11 cellular contexts compared by ENCODE assay signal in the genomic region with DNA sequence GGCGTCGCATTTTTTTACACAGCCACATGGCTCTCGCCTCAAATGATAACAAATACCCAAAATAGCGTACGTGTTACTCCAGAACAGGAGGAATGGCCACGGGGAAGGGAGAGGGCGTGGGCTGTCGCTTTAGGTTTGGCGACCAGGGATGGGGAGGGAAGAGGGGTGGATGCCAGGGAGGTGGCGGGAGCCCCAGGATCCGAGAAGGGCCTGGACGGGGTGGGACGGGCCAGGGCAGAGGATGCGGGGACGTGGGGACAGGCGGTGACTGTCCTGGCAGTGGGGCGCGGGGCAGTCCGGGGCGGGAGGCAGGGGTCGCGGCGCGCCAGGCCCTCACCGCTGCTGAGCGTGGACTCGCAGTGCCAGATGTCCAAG. TPM values are rescaled to one million over a fixed set of nuclear protein-coding genes. Genes with fewer than 3 reads are reported as not detected.
DNase-seq lines count a peak whose midpoint lies in the region; ATAC-seq and TF ChIP-seq lines count a peak whose summit lies in the region.
"Had no signal": no experiment of that assay in that cellular context is flagged by ENCODE, and none has a peak within 500 bp of the region (broad histone marks: within the 10 kb centered on the region; RNA-seq: fewer than 3 reads in every experiment).

No MANE protein-coding gene starts in this region.

- 0% methylated on average over 24 of the region's 27 CpGs for WGBS in ectodermal cell, 2 experiments

- peaks cover 3% of the 10 kb centered on the region for H3K4me1 Mint-ChIP-seq in activated CD8-positive, alpha-beta memory T cell treated with anti-CD3 and anti-CD28 coated beads, Interleukin-2, amount 10 ng/mL, durations not matched to agents 7 days and 5 days
- peaks cover 34% of the 10 kb centered on the region for H3K4me1 Mint-ChIP-seq in mesothelial cell of epicardium

- peaks cover 15% of the 10 kb centered on the region for H3K27me3 Mint-ChIP-seq in activated CD8-positive, alpha-beta memory T cell treated with anti-CD3 and anti-CD28 coated beads, Interleukin-2, amount 10 ng/mL, durations not matched to agents 7 days and 5 days
- peaks cover 46% of the 10 kb centered on the region for H3K27me3 Mint-ChIP-seq in mesothelial cell of epicardium (ENCODE audit: low read depth)

- H3K4me3 ChIP-seq in ectodermal cell (ENCODE audit: insufficient read depth, low read depth, low read length): peak overlapping the region; percentile 59
- H3K4me3 ChIP-seq: BLaER1 treated with 17β-estradiol and CSF1 and Interleukin-3, amounts not matched to agents 10 nM and 100 nM had no signal

- H3K27me3 ChIP-seq in ectodermal cell (ENCODE audit: control insufficient read depth, insufficient read depth, low read length, poor library complexity, severe bottlenecking): no peaks in the 10 kb centered on the region

- no peaks in the 10 kb centered on the region for H3K4me1 ChIP-seq in ectodermal cell (ENCODE audit: control insufficient read depth, insufficient read depth, low read length)
- H3K4me1 ChIP-seq: BLaER1 treated with 17β-estradiol and CSF1 and Interleukin-3, amounts not matched to agents 10 nM and 100 nM had no signal

- DNase-seq in activated CD8-positive, alpha-beta memory T cell treated with anti-CD3 and anti-CD28 coated beads, Interleukin-2, amount 10 ng/mL, durations not matched to agents 7 days and 5 days: no peak
- no peak for DNase-seq in activated CD8-positive, alpha-beta memory T cell treated with anti-CD3 and anti-CD28 coated beads, Interleukin-2, amount 50 U/mL, for 4 hours
- DNase-seq in mesothelial cell of epicardium (ENCODE audit: low spot score in 2 of 2, unreplicated experiment in 2 of 2) (peak in 1 of 2 experiments; percentile 20), ureter (ENCODE audit: low spot score) (peak; percentile 42), mucosa of gallbladder (ENCODE audit: low spot score) (no peak), HuH-7 (ENCODE audit: low spot score) (no peak)

- ATAC-seq in activated CD8-positive, alpha-beta memory T cell treated with anti-CD3 and anti-CD28 coated beads, Interleukin-2, amount 10 ng/mL, durations not matched to agents 7 days and 5 days: no peak
- ATAC-seq in HG03025 (IDR thresholded peaks at IDR 0.05; ENCODE audit: low FRiP score, unreplicated experiment): no peak

- H3K27ac Mint-ChIP-seq in activated CD8-positive, alpha-beta memory T cell treated with anti-CD3 and anti-CD28 coated beads, Interleukin-2, amount 10 ng/mL, durations not matched to agents 7 days and 5 days: peak overlapping the region; percentile 62
- H3K27ac Mint-ChIP-seq in mesothelial cell of epicardium: peak overlapping the region; percentile 90

- CTCF ChIA-PET in activated CD8-positive, alpha-beta memory T cell treated with anti-CD3 and anti-CD28 coated beads, Interleukin-2, amount 10 ng/mL, durations not matched to agents 7 days and 5 days (lab: Charles Lee): no interaction called here

- no peak overlapping the region for H3K4me3 Mint-ChIP-seq in activated CD8-positive, alpha-beta memory T cell treated with anti-CD3 and anti-CD28 coated beads, Interleukin-2, amount 10 ng/mL, durations not matched to agents 7 days and 5 days
- peak overlapping the region; percentile 79 for H3K4me3 Mint-ChIP-seq in mesothelial cell of epicardium

- H3K36me3 ChIP-seq in ectodermal cell (ENCODE audit: control insufficient read depth, insufficient read depth, low read length): no peaks in the 10 kb centered on the region
- H3K36me3 ChIP-seq: BLaER1 treated with 17β-estradiol and CSF1 and Interleukin-3, amounts not matched to agents 10 nM and 100 nM had no signal

- no peaks in the 10 kb centered on the region for H3K9me3 Mint-ChIP-seq in activated CD8-positive, alpha-beta memory T cell treated with anti-CD3 and anti-CD28 coated beads, Interleukin-2, amount 10 ng/mL, durations not matched to agents 7 days and 5 days (ENCODE audit: low read depth)
- H3K9me3 Mint-ChIP-seq in mesothelial cell of epicardium: no peaks in the 10 kb centered on the region

- no peak overlapping the region for H3K27ac ChIP-seq in ectodermal cell (ENCODE audit: insufficient read depth, low read depth, low read length, poor library complexity, severe bottlenecking)
- H3K27ac ChIP-seq: BLaER1 treated with 17β-estradiol and CSF1 and Interleukin-3, amounts not matched to agents 10 nM and 100 nM; epithelial cell of prostate had no signal

- no peaks in the 10 kb centered on the region for H3K9me3 ChIP-seq in ectodermal cell (ENCODE audit: control insufficient read depth, low read length)

- no peak for TF ChIP-seq CTCF in mesothelial cell of epicardium (IDR thresholded peaks at IDR 0.05; ENCODE audit: unreplicated experiment)

- H3K36me3 Mint-ChIP-seq in activated CD8-positive, alpha-beta memory T cell treated with anti-CD3 and anti-CD28 coated beads, Interleukin-2, amount 10 ng/mL, durations not matched to agents 7 days and 5 days: peaks cover 2% of the 10 kb centered on the region
- H3K36me3 Mint-ChIP-seq in mesothelial cell of epicardium: no peaks in the 10 kb centered on the region

RNA-seq across cellular contexts. Expression of a gene that starts 0.6 kb away (rescaled TPM):
- total RNA-seq in activated CD8-positive, alpha-beta memory T cell treated with anti-CD3 and anti-CD28 coated beads, Interleukin-2, amount 10 ng/mL, durations not matched to agents 7 days and 5 days: not detected
- polyA plus RNA-seq in ectodermal cell (2013, experiment 1 of 4): 43.0 TPM
- 41.9 TPM for polyA plus RNA-seq in ectodermal cell (2013, experiment 2 of 4)
- polyA plus RNA-seq in ectodermal cell (2013, experiment 3 of 4): 52.0 TPM
- 55.0 TPM for polyA plus RNA-seq in ectodermal cell (2013, experiment 4 of 4)
- total RNA-seq in mesothelial cell of epicardium: 11.1 to 11.8 TPM (median 11.8 TPM) in 3 replicates
- 70.8 TPM for total RNA-seq in ureter
- total RNA-seq in mucosa of gallbladder: 27.5 TPM
- total RNA-seq: T-helper 2 cell treated with Interferon-gamma antibody and Interleukin-4, amounts not matched to agents 100 ng/mL and 5 ng/mL, for 36 hours had no signal

Comparison
In these comparisons a context has a peak if more than half of its experiments do, and no peak if none do; other contexts are left out.
1. RNA of a gene that starts 0.6 kb away (total RNA-seq): 70.8 TPM in ureter (single experiment), 27.5 TPM in mucosa of gallbladder (single experiment) and 11.1 to 11.8 TPM in mesothelial cell of epicardium; not detected in activated CD8-positive, alpha-beta memory T cell treated with anti-CD3 and anti-CD28 coated beads, Interleukin-2, amount 10 ng/mL, durations not matched to agents 7 days and 5 days; every median in the first group is over 10 times any median in the second.